Comparison of ENCODE assay signal across 9 cellular contexts in the genomic region with DNA sequence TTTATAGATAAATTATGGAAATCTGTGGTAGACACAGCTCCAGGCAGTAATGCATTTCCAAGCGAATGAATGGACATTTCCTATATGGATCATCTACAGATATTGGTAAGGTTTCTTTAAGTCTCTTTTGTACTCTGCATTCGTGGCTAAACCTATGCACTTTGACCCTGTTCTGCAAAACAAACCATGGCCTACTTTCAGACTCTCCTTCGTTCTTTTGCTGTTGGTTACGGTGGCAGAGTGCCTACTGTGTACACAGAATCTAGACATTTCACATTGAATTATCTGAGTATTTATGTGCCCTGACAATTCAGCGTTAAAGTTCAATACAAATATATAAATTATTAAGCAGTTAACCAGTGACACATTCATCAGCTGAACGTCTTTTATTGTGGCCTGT.
"Had no signal": no experiment of that assay in that cellular context is flagged by ENCODE, and none has a peak within 500 bp of the region (broad histone marks: within the 10 kb centered on the region; RNA-seq: fewer than 3 reads in every experiment).

No MANE protein-coding gene starts in this region.

- FAIRE-seq: K562 had no signal

- H3K4me3 ChIP-seq: GM23248, HAP-1, K562 had no signal

- DNase-seq: GM23248, GOT3, H7, HFFc6, IMR-90 had no signal

- H3K27ac ChIP-seq: GM23248, HL-60 had no signal

- H3K9me3 ChIP-seq: HAP-1 had no signal

- ATAC-seq: HCT116, K562 had no signal

- H3K36me3 ChIP-seq: HAP-1 had no signal

- H3K9ac ChIP-seq: GM23248 had no signal

- H3K4me1 ChIP-seq: HAP-1 had no signal
